ENCODE assay signal across 11 cellular contexts in genomic region chr6:14804001-14804401, GRCh38.
A peak's percentile ranks its signal among the peaks of the same experiment; 100 is the strongest.
DNase-seq lines count a peak whose midpoint lies in the region; ATAC-seq and TF ChIP-seq lines count a peak whose summit lies in the region.
"Had no signal": no experiment of that assay in that cellular context is flagged by ENCODE, and none has a peak within 500 bp of the region (broad histone marks: within the 10 kb centered on the region; RNA-seq: fewer than 3 reads in every experiment).

No MANE protein-coding gene starts in this region.

- H2AFZ ChIP-seq in neural progenitor cell (replicated peaks), result no peak overlapping the region
- H2AFZ ChIP-seq in neuronal stem cell (ENCODE audit: low read length), result no peak overlapping the region

- no peak overlapping the region for H3K9ac ChIP-seq in neural progenitor cell
- no peak overlapping the region for H3K9ac ChIP-seq in neuronal stem cell (ENCODE audit: low read depth, low read length, poor library complexity)

- no peaks in the 10 kb centered on the region for H3K9me3 ChIP-seq in neural progenitor cell (ENCODE audit: low read depth)
- peaks cover 0 to 11% of the 10 kb centered on the region in 2 donors for H3K9me3 ChIP-seq in neuronal stem cell (replicated peaks in 1 of 2; ENCODE audit: control insufficient read depth in 2 of 2, insufficient read depth in 1 of 2, low read depth in 1 of 2, low read length in 2 of 2)
- H3K9me3 ChIP-seq: sigmoid colon had no signal

- no peak overlapping the region for H3K4ac ChIP-seq in neuronal stem cell (ENCODE audit: low read length)

- no peak overlapping the region for H3K4me2 ChIP-seq in neural progenitor cell
- no peak overlapping the region for H3K4me2 ChIP-seq in neuronal stem cell (ENCODE audit: insufficient read depth, low read length, poor library complexity, severe bottlenecking)

- H3K27ac ChIP-seq in neural progenitor cell (no peak overlapping the region), neuronal stem cell (replicated peaks; ENCODE audit: low read length) (no peak overlapping the region)

- no peaks in the 10 kb centered on the region for H3K79me1 ChIP-seq in neuronal stem cell (ENCODE audit: low read depth, low read length)

- no peak overlapping the region for H2BK12ac ChIP-seq in neuronal stem cell (ENCODE audit: low read length)

- peaks cover 3% of the 10 kb centered on the region for H3K36me3 Mint-ChIP-seq in neural progenitor cell
- H3K36me3 Mint-ChIP-seq in T-helper 2 cell treated with Interferon-gamma antibody and Interleukin-4, amounts not matched to agents 5 μg/mL and 100 μg/mL, for 36 hours (ENCODE audit: low read depth), result peaks cover 2% of the 10 kb centered on the region

- H3K4me1 ChIP-seq in neural progenitor cell, result peaks cover 5% of the 10 kb centered on the region
- peaks cover 0 to 3% of the 10 kb centered on the region in 2 donors for H3K4me1 ChIP-seq in neuronal stem cell (ENCODE audit: control insufficient read depth in 2 of 2, insufficient read depth in 1 of 2, low read depth in 1 of 2, low read length in 2 of 2)

- H4K20me1 ChIP-seq in neural progenitor cell (ENCODE audit: low read depth), result no peaks in the 10 kb centered on the region

- H2BK5ac ChIP-seq in neuronal stem cell (ENCODE audit: low read length), result no peak overlapping the region

- ATAC-seq in HG03039 (IDR thresholded peaks at IDR 0.05; ENCODE audit: unreplicated experiment), result no peak

- peaks cover 38% of the 10 kb centered on the region for H3K4me1 Mint-ChIP-seq in neural progenitor cell
- peaks cover 3% of the 10 kb centered on the region for H3K4me1 Mint-ChIP-seq in T-helper 2 cell treated with Interferon-gamma antibody and Interleukin-4, amounts not matched to agents 5 μg/mL and 100 μg/mL, for 36 hours (ENCODE audit: low read depth)

- peaks cover 14% of the 10 kb centered on the region for H3K9me3 Mint-ChIP-seq in neural progenitor cell
- H3K9me3 Mint-ChIP-seq in T-helper 2 cell treated with Interferon-gamma antibody and Interleukin-4, amounts not matched to agents 5 μg/mL and 100 μg/mL, for 36 hours, result peaks cover 9% of the 10 kb centered on the region

- H3K4me3 ChIP-seq in neural progenitor cell, result no peak overlapping the region
- H3K4me3 ChIP-seq in neuronal stem cell (ENCODE audit: low read length in 2 of 2), result no peak overlapping the region
- H3K4me3 ChIP-seq: sigmoid colon had no signal

- H3K23ac ChIP-seq in neuronal stem cell (ENCODE audit: low read depth, low read length, poor library complexity), result no peak overlapping the region

- DNase-seq in ELR (ENCODE audit: low read depth) (peak; percentile 37), RPMI7951 (ENCODE audit: low read depth) (peak; percentile 95), dedifferentiated amniotic fluid mesenchymal stem cell (ENCODE audit: extremely low spot score) (peak; percentile 25), neural progenitor cell (ENCODE audit: low spot score) (no peak), NCI-H2227 treated with DMSO at 0.1 percent for 48 hours (lab: John Stamatoyannopoulos, UW) (no peak), neuronal stem cell (ENCODE audit: low spot score) (no peak)
- DNase-seq in T-helper 2 cell treated with Interferon-gamma antibody and Interleukin-4, amounts not matched to agents 5 μg/mL and 100 μg/mL, for 36 hours (ENCODE audit: low spot score), result no peak
- DNase-seq: activated CD4-positive, alpha-beta T cell treated with anti-CD3 and anti-CD28 coated beads for 4 hours; endodermal cell had no signal

- no peak overlapping the region for H4K91ac ChIP-seq in neuronal stem cell (ENCODE audit: low read depth, low read length, poor library complexity)

- no peaks in the 10 kb centered on the region for H3K79me2 ChIP-seq in neural progenitor cell (ENCODE audit: low read depth)

- H3K27me3 Mint-ChIP-seq in neural progenitor cell (ENCODE audit: insufficient read depth, low read depth), result no peaks in the 10 kb centered on the region
- no peaks in the 10 kb centered on the region for H3K27me3 Mint-ChIP-seq in T-helper 2 cell treated with Interferon-gamma antibody and Interleukin-4, amounts not matched to agents 5 μg/mL and 100 μg/mL, for 36 hours (ENCODE audit: low read depth)

- H3K27me3 ChIP-seq in neural progenitor cell (no peaks in the 10 kb centered on the region), neuronal stem cell (ENCODE audit: control insufficient read depth in 3 of 3, insufficient read depth in 3 of 3, low read depth in 1 of 3, low read length in 3 of 3) (no peaks in the 10 kb centered on the region)
- H3K27me3 ChIP-seq: sigmoid colon had no signal

- H3K18ac ChIP-seq in neuronal stem cell (ENCODE audit: low read length), result no peak overlapping the region

- no peak overlapping the region for H2AK5ac ChIP-seq in neuronal stem cell (ENCODE audit: low read depth, low read length)

- peak overlapping the region; percentile 75 for H3K27ac Mint-ChIP-seq in neural progenitor cell
- H3K27ac Mint-ChIP-seq in T-helper 2 cell treated with Interferon-gamma antibody and Interleukin-4, amounts not matched to agents 5 μg/mL and 100 μg/mL, for 36 hours, result no peak overlapping the region
- H3K27ac Mint-ChIP-seq: endodermal cell had no signal

- H2BK15ac ChIP-seq in neuronal stem cell (ENCODE audit: low read length), result no peak overlapping the region

- H4K8ac ChIP-seq in neuronal stem cell (ENCODE audit: low read depth, low read length), result no peak overlapping the region

- H3K36me3 ChIP-seq in neural progenitor cell, result no peaks in the 10 kb centered on the region
- no peaks in the 10 kb centered on the region for H3K36me3 ChIP-seq in neuronal stem cell (replicated peaks in 1 of 2; ENCODE audit: control insufficient read depth in 2 of 2, insufficient read depth in 2 of 2, low read length in 2 of 2)
- H3K36me3 ChIP-seq: sigmoid colon had no signal

- TF ChIP-seq CTCF in neural progenitor cell (IDR thresholded peaks at IDR 0.05), result no peak

- no CpG with 5 or more reads among the region's 8 CpGs for WGBS in neuronal stem cell (ENCODE audit: extremely low coverage in 2 of 2, insufficient read length in 2 of 2, insufficient replicate concordance in 1 of 2), 2 donors

- H3K14ac ChIP-seq in neuronal stem cell (ENCODE audit: low read length), result no peak overlapping the region

- H3F3A ChIP-seq in neural progenitor cell (ENCODE audit: low read depth), result peaks cover 8% of the 10 kb centered on the region

- H3K4me3 Mint-ChIP-seq in neural progenitor cell, result no peak overlapping the region
- no peak overlapping the region for H3K4me3 Mint-ChIP-seq in T-helper 2 cell treated with Interferon-gamma antibody and Interleukin-4, amounts not matched to agents 5 μg/mL and 100 μg/mL, for 36 hours
- H3K4me3 Mint-ChIP-seq: endodermal cell had no signal

- H2BK120ac ChIP-seq in neuronal stem cell (ENCODE audit: low read depth, low read length), result no peak overlapping the region

Comparison
In these comparisons a context has a peak if more than half of its experiments do, and no peak if none do; other contexts are left out.
1. DNase-seq: peak in ELR (single experiment), RPMI7951 (single experiment) and dedifferentiated amniotic fluid mesenchymal stem cell (single experiment); none in neural progenitor cell (single experiment), T-helper 2 cell treated with Interferon-gamma antibody and Interleukin-4, amounts not matched to agents 5 μg/mL and 100 μg/mL, for 36 hours (single experiment), NCI-H2227 treated with DMSO at 0.1 percent for 48 hours (single experiment) and neuronal stem cell (single experiment).